In the genomic region with DNA sequence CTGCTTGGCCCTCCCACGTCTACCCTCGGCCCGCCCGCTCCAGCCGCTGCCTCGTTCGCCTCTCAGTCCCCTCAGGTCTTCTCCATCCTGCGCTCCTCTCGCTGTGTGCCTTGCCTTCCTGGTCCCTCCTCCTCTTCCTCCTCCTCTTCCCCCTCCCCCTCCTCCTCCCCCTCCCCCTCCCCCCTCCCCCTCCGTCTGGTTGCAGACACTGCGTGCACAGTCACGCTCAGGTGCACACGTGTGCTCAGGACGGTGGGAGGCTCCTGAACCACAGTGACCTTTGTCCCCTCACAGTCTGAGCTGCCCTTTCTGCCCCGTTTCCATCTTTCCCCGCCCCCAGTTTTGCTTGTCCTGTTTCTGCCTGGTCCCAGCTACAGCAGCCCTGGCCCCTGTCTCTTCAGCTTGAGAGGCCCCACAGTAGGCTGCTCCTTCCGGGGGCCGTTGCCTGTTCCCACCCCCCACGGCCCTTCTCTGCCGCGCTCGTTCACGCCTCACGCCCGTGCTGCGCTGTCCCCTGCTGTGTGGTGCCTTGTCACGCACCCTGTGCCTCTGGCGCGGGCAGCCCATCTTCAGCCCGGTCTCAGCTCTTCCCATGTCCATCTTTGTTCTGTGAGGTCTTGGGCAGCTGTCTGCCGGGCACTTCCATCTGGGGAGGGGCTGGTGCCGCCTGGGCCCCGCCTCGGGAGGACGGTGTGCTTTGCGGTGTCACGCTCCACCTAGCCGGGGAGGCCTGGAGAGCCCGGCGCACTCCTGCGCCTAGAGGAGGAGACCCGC, we compare ENCODE assay signal across 1 cellular context.
TF ChIP-seq lines count a peak whose summit lies in the region.

No MANE protein-coding gene starts in this region.

TF ChIP-seq in liver, 16 proteins besides CTCF, POLR2A, EP300 and RAD21 (continued from another document):
- TF ChIP-seq, protein P1, sequence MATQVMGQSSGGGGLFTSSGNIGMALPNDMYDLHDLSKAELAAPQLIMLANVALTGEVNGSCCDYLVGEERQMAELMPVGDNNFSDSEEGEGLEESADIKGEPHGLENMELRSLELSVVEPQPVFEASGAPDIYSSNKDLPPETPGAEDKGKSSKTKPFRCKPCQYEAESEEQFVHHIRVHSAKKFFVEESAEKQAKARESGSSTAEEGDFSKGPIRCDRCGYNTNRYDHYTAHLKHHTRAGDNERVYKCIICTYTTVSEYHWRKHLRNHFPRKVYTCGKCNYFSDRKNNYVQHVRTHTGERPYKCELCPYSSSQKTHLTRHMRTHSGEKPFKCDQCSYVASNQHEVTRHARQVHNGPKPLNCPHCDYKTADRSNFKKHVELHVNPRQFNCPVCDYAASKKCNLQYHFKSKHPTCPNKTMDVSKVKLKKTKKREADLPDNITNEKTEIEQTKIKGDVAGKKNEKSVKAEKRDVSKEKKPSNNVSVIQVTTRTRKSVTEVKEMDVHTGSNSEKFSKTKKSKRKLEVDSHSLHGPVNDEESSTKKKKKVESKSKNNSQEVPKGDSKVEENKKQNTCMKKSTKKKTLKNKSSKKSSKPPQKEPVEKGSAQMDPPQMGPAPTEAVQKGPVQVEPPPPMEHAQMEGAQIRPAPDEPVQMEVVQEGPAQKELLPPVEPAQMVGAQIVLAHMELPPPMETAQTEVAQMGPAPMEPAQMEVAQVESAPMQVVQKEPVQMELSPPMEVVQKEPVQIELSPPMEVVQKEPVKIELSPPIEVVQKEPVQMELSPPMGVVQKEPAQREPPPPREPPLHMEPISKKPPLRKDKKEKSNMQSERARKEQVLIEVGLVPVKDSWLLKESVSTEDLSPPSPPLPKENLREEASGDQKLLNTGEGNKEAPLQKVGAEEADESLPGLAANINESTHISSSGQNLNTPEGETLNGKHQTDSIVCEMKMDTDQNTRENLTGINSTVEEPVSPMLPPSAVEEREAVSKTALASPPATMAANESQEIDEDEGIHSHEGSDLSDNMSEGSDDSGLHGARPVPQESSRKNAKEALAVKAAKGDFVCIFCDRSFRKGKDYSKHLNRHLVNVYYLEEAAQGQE (IDR thresholded peaks at IDR 0.05), result no peak
- TF ChIP-seq, protein P2, sequence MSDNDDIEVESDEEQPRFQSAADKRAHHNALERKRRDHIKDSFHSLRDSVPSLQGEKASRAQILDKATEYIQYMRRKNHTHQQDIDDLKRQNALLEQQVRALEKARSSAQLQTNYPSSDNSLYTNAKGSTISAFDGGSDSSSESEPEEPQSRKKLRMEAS (IDR thresholded peaks at IDR 0.05), result no peak
- TF ChIP-seq, protein P3, sequence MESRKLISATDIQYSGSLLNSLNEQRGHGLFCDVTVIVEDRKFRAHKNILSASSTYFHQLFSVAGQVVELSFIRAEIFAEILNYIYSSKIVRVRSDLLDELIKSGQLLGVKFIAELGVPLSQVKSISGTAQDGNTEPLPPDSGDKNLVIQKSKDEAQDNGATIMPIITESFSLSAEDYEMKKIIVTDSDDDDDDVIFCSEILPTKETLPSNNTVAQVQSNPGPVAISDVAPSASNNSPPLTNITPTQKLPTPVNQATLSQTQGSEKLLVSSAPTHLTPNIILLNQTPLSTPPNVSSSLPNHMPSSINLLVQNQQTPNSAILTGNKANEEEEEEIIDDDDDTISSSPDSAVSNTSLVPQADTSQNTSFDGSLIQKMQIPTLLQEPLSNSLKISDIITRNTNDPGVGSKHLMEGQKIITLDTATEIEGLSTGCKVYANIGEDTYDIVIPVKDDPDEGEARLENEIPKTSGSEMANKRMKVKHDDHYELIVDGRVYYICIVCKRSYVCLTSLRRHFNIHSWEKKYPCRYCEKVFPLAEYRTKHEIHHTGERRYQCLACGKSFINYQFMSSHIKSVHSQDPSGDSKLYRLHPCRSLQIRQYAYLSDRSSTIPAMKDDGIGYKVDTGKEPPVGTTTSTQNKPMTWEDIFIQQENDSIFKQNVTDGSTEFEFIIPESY (IDR thresholded peaks at IDR 0.05), result no peak
- TF ChIP-seq, protein P4, sequence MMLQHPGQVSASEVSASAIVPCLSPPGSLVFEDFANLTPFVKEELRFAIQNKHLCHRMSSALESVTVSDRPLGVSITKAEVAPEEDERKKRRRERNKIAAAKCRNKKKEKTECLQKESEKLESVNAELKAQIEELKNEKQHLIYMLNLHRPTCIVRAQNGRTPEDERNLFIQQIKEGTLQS (IDR thresholded peaks at IDR 0.05), result no peak
- TF ChIP-seq HNF4G (IDR thresholded peaks at IDR 0.05) (peak; percentile 32), HNF4A (conservative IDR thresholded peaks at IDR 0.05) (peak; percentile 78 to 79), SP1 (IDR thresholded peaks at IDR 0.05) (peak; percentile 65)
TF ChIP-seq in liver: peak in this region for 6.
